23 cellular contexts compared by ENCODE assay signal in genomic region chrX:104310657-104311056, GRCh38. TPM values are rescaled to one million over a fixed set of nuclear protein-coding genes. Genes with fewer than 3 reads are reported as not detected.
"Had no signal": no experiment of that assay in that cellular context is flagged by ENCODE, and none has a peak within 500 bp of the region (broad histone marks: within the 10 kb centered on the region; RNA-seq: fewer than 3 reads in every experiment).

No MANE protein-coding gene starts in this region.

- H3K36me3 ChIP-seq: adrenal gland, cardiac muscle cell, Peyer's patch, SJCRH30 had no signal

- H3K4me3 ChIP-seq: cardiac muscle cell, Peyer's patch, SJCRH30 had no signal

- H3K27ac ChIP-seq: adrenal gland, cardiac muscle cell, Peyer's patch, RWPE1, SJCRH30 had no signal

- H3K9me3 ChIP-seq: adrenal gland, Peyer's patch, SJCRH30, SK-N-SH had no signal

- H3K4me1 ChIP-seq: adrenal gland, Peyer's patch, SJCRH30 had no signal

- ATAC-seq: activated CD4-positive, CD25-positive, alpha-beta regulatory T cell treated with anti-CD3 and anti-CD28 coated beads, Interleukin-2, amount 50 U/mL, for 24 hours; activated CD8-positive, alpha-beta T cell treated with anti-CD3 and anti-CD28 coated beads, Interleukin-2, amount 10 ng/mL, durations not matched to agents 7 days and 5 days had no signal

- H3K27me3 ChIP-seq: Peyer's patch, SJCRH30 had no signal

- DNase-seq: activated CD4-positive, alpha-beta T cell treated with anti-CD3 and anti-CD28 coated beads for 48 hours; activated CD4-positive, alpha-beta T cell treated with anti-CD3 and anti-CD28 coated beads, Interleukin-2, amount 50 U/mL, for 4 hours; activated CD8-positive, alpha-beta memory T cell treated with anti-CD3 and anti-CD28 coated beads, Interleukin-2, amount 50 U/mL, for 48 hours; activated CD8-positive, alpha-beta T cell treated with anti-CD3 and anti-CD28 coated beads, Interleukin-2, amount 10 ng/mL, durations not matched to agents 7 days and 5 days; activated naive CD4-positive, alpha-beta T cell treated with anti-CD3 and anti-CD28 coated beads, Interleukin-2, amount 50 U/mL, for 16 hours; activated naive CD8-positive, alpha-beta T cell treated with anti-CD3 and anti-CD28 coated beads, Interleukin-2, amount 10 ng/mL, durations not matched to agents 7 days and 5 days; activated T-cell treated with anti-CD3 and anti-CD28 coated beads, Interleukin-2, amount 50 U/mL, for 1 hour; adrenal gland; NCI-H1048; NCI-H1930; NCI-H2107; NCI-H345; NCI-H510A; Peyer's patch; Right ventricle myocardium superior; T-helper 1 cell had no signal

- H3K9ac ChIP-seq: SK-N-SH had no signal

- H3K9me2 ChIP-seq: SK-N-SH had no signal

RNA-seq across cellular contexts. Expression of gene ESX1, which starts 55.9 kb away (rescaled TPM):
- total RNA-seq: activated CD8-positive, alpha-beta T cell treated with anti-CD3 and anti-CD28 coated beads, Interleukin-2, amount 10 ng/mL, durations not matched to agents 7 days and 5 days; activated naive CD8-positive, alpha-beta T cell treated with anti-CD3 and anti-CD28 coated beads, Interleukin-2, amount 10 ng/mL, durations not matched to agents 7 days and 5 days; adrenal gland; cardiac muscle cell; M059J; OCI-LY7; Peyer's patch; Right ventricle myocardium superior; SJCRH30 had no signal
- polyA plus RNA-seq: adrenal gland, cardiac muscle cell, SK-N-SH had no signal
